In the genomic region with DNA sequence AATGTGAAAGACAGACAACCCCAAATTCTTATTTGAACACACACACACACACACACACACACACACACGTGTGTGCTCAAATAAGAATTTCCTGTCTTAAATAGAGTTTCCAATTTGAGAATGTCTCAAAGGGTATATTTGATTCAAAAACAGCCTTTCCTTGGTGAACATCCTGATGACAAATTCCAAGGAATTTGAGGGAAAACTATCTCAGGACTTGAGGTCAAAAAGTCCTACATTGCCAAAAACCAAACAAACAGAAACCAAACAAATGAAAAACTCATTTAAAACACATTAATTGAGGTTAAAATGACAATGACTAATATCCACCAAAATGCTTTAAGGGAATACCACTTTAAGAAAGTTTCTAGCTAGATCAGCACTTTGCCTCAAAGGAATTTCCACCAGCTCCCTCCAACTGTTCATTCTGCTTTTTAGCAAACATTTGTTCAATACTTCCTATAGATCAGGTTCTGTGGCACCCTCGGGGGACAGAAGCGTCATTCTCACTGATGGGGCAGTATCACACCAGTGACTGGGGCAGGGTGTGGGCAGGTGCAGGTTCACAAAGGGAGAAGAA, we compare ENCODE assay signal across 22 cellular contexts.
A peak's percentile ranks its signal among the peaks of the same experiment; 100 is the strongest.
DNase-seq lines count a peak whose midpoint lies in the region; ATAC-seq and TF ChIP-seq lines count a peak whose summit lies in the region.
"Had no signal": no experiment of that assay in that cellular context is flagged by ENCODE, and none has a peak within 500 bp of the region (broad histone marks: within the 10 kb centered on the region; RNA-seq: fewer than 3 reads in every experiment).

No MANE protein-coding gene starts in this region.

- no peak overlapping the region for H3K4me3 Mint-ChIP-seq in chondrocyte (ENCODE audit: unreplicated experiment)
- H3K4me3 Mint-ChIP-seq in stimulated activated memory B cell treated with anti-CD40 and anti-IgM and Interleukin-4, amounts not matched to agents 10 μg/mL and 1 μg/mL and 100 μg/mL, for 72 hours = no peak overlapping the region
- H3K4me3 Mint-ChIP-seq: B cell had no signal

- no peak overlapping the region for H2AK9ac ChIP-seq in IMR-90 (replicated peaks; ENCODE audit: low read depth, low read length, poor library complexity)

- peak overlapping the region; percentile 48 for H2BK120ac ChIP-seq in IMR-90 (ENCODE audit: low read depth, low read length)

- H3K9me3 ChIP-seq in IMR-90 (ENCODE audit: control insufficient read depth, insufficient read depth, low read length) = no peaks in the 10 kb centered on the region
- H3K9me3 ChIP-seq in osteoblast (ENCODE audit: low read depth, low read length) = no peaks in the 10 kb centered on the region
- H3K9me3 ChIP-seq: left lung, neutrophil, spleen, stomach, upper lobe of right lung had no signal

- no peaks in the 10 kb centered on the region for H3K27me3 Mint-ChIP-seq in chondrocyte (ENCODE audit: low read depth)
- H3K27me3 Mint-ChIP-seq in stimulated activated memory B cell treated with anti-CD40 and anti-IgM and Interleukin-4, amounts not matched to agents 10 μg/mL and 1 μg/mL and 100 μg/mL, for 72 hours = no peaks in the 10 kb centered on the region
- H3K27me3 Mint-ChIP-seq: B cell had no signal

- peaks cover 56% of the 10 kb centered on the region for H3K4me1 Mint-ChIP-seq in chondrocyte (ENCODE audit: low read depth)
- peaks cover 35% of the 10 kb centered on the region for H3K4me1 Mint-ChIP-seq in stimulated activated memory B cell treated with anti-CD40 and anti-IgM and Interleukin-4, amounts not matched to agents 10 μg/mL and 1 μg/mL and 100 μg/mL, for 72 hours

- H2BK20ac ChIP-seq in IMR-90 (ENCODE audit: low read depth, low read length) = peak overlapping the region; percentile 75

- TF ChIP-seq CTCF in IMR-90 (conservative IDR thresholded peaks at IDR 0.05; ENCODE audit: low read depth, low read length) (no peak), chondrocyte (IDR thresholded peaks at IDR 0.05) (no peak), osteoblast (IDR thresholded peaks at IDR 0.05; ENCODE audit: extremely low read depth, low read depth, low read length) (no peak)

- CTCF ChIA-PET in IMR-90 (lab: Yijun Ruan, JAX) = interaction anchor here (0.7 kb wide), 1 partner anchor 391 kb away, joined by 3 read pairs; no protein-coding TSS in a partner anchor

- dilution Hi-C loops in IMR-90 (cut with HindIII; ENCODE audit: low sequenced_read_pairs, unreplicated experiment) = no loop called here

- no peaks in the 10 kb centered on the region for H3K79me1 ChIP-seq in IMR-90 (ENCODE audit: low read depth in 1 of 2, low read length in 2 of 2)

- no peaks in the 10 kb centered on the region for H3K36me3 ChIP-seq in IMR-90 (ENCODE audit: control insufficient read depth, insufficient read depth, low read length)
- no peaks in the 10 kb centered on the region for H3K36me3 ChIP-seq in osteoblast (ENCODE audit: insufficient read depth, low read length)
- H3K36me3 ChIP-seq: left lung, neutrophil, spleen, stomach, upper lobe of right lung had no signal

- no TSS peak for BruUV-seq in IMR-90 (replicated peaks; lab: Mats Ljungman, UMichigan)

- no peak overlapping the region for H3K4me3 ChIP-seq in IMR-90 (ENCODE audit: insufficient read depth, low read depth, low read length)
- H3K4me3 ChIP-seq in osteoblast (ENCODE audit: insufficient read depth, low read length) = no peak overlapping the region
- H3K4me3 ChIP-seq: left lung, spleen, stomach, upper lobe of right lung had no signal

- no peak overlapping the region for H2BK5ac ChIP-seq in IMR-90 (ENCODE audit: low read depth, low read length, poor library complexity, severe bottlenecking)

- peak overlapping the region; percentile 49 for H3K27ac Mint-ChIP-seq in chondrocyte (ENCODE audit: unreplicated experiment)
- no peak overlapping the region for H3K27ac Mint-ChIP-seq in stimulated activated memory B cell treated with anti-CD40 and anti-IgM and Interleukin-4, amounts not matched to agents 10 μg/mL and 1 μg/mL and 100 μg/mL, for 72 hours
- H3K27ac Mint-ChIP-seq: B cell had no signal

- H3K9me3 Mint-ChIP-seq in chondrocyte (ENCODE audit: low read depth) = peaks cover 12% of the 10 kb centered on the region
- H3K9me3 Mint-ChIP-seq in stimulated activated memory B cell treated with anti-CD40 and anti-IgM and Interleukin-4, amounts not matched to agents 10 μg/mL and 1 μg/mL and 100 μg/mL, for 72 hours = no peaks in the 10 kb centered on the region

- ATAC-seq in IMR-90 (ENCODE audit: low read depth) = peak; percentile 42; the same call in 1 of the 2 replicates
- ATAC-seq in stimulated activated memory B cell treated with anti-CD40 and anti-IgM and Interleukin-4, amounts not matched to agents 10 μg/mL and 1 μg/mL and 100 μg/mL, for 72 hours = no peak
- ATAC-seq in GM19452 (IDR thresholded peaks at IDR 0.05; ENCODE audit: unreplicated experiment) = no peak
- ATAC-seq: left lung, upper lobe of right lung had no signal

- DNase-seq in EH (ENCODE audit: low read depth) (peak; percentile 88), IMR-90 (peak; percentile 57), chondrocyte (ENCODE audit: low spot score) (no peak), osteoblast (ENCODE audit: insufficient read length, low spot score, missing footprints) (peak; percentile 50)
- DNase-seq in stimulated activated CD4-positive, alpha-beta T cell treated with anti-CD3 and anti-CD28 coated beads, Interleukin-4, amount 100 ng/mL, for 1 hour = no peak
- DNase-seq: activated CD4-positive, alpha-beta T cell treated with anti-CD3 and anti-CD28 coated beads, Interleukin-2, amount 50 U/mL, for 1 hour; activated gamma-delta T cell; Calu3; caudate nucleus; effector CD8-positive, alpha-beta T cell; head of caudate nucleus; left lung; MM.1S; SHP77 treated with DMSO at 0.1 percent for 48 hours; spleen; stimulated activated CD4-positive, alpha-beta T cell treated with anti-CD3 and anti-CD28 coated beads, Interleukin-4, amount 100 ng/mL, for 4 hours; stomach; upper lobe of right lung had no signal

- peak overlapping the region; percentile 49; the same call in 1 of the 2 replicates for H4K91ac ChIP-seq in IMR-90 (ENCODE audit: insufficient read depth, low read depth, low read length)

- H4K5ac ChIP-seq in IMR-90 (ENCODE audit: low read depth, low read length) = no peak overlapping the region

- no peak overlapping the region for H3K56ac ChIP-seq in IMR-90 (ENCODE audit: extremely low read depth, insufficient read depth, low read length)

- peaks cover 12% of the 10 kb centered on the region for H3K9me1 ChIP-seq in IMR-90 (ENCODE audit: insufficient read depth, low read length)

- H2AFZ ChIP-seq in IMR-90 (replicated peaks; ENCODE audit: low read length, poor library complexity) = peak overlapping the region; percentile 25
- peak overlapping the region; percentile 36 for H2AFZ ChIP-seq in osteoblast (ENCODE audit: low read length)

- 0 out of 2 replicates have a peak overlapping the region, but pooled peaks have one; percentile 60 for H3K23ac ChIP-seq in IMR-90 (ENCODE audit: low read depth, low read length)

- no peaks in the 10 kb centered on the region for H3K79me2 ChIP-seq in osteoblast (ENCODE audit: insufficient read depth, low read length)

- peak overlapping the region; percentile 69 for H3K4ac ChIP-seq in IMR-90 (ENCODE audit: low read depth, low read length)

- peak overlapping the region; percentile 69; the same call in 2 of the 3 replicates for H2BK15ac ChIP-seq in IMR-90 (ENCODE audit: low read depth, low read length)

- no peaks in the 10 kb centered on the region for H4K20me1 ChIP-seq in IMR-90 (ENCODE audit: insufficient read depth, low read length)
- H4K20me1 ChIP-seq in osteoblast (ENCODE audit: insufficient read depth, low read length) = no peaks in the 10 kb centered on the region

- H3K9ac ChIP-seq in IMR-90 (ENCODE audit: low read depth, low read length) = no peak overlapping the region

- in situ Hi-C loops in IMR-90 (cut with MboI; ENCODE audit: low sequenced_read_pairs) = no loop called here

- H3K27me3 ChIP-seq in IMR-90 (ENCODE audit: control insufficient read depth, insufficient read depth, low read length) (no peaks in the 10 kb centered on the region; the same call in 1 of the 2 replicates), osteoblast (ENCODE audit: insufficient read depth, low read length) (no peaks in the 10 kb centered on the region)
- H3K27me3 ChIP-seq: left lung, neutrophil, spleen, stomach, upper lobe of right lung had no signal

- H4K8ac ChIP-seq in IMR-90 (ENCODE audit: low read depth in 2 of 2, low read length in 2 of 2) = peak overlapping the region in 1 of 2 experiments; percentile 28; a peak in 1 of 4 replicates

- H3K36me3 Mint-ChIP-seq in chondrocyte (ENCODE audit: low read depth) = no peaks in the 10 kb centered on the region
- H3K36me3 Mint-ChIP-seq in stimulated activated memory B cell treated with anti-CD40 and anti-IgM and Interleukin-4, amounts not matched to agents 10 μg/mL and 1 μg/mL and 100 μg/mL, for 72 hours = no peaks in the 10 kb centered on the region

- peak overlapping the region; percentile 34 for H3K14ac ChIP-seq in IMR-90 (replicated peaks; ENCODE audit: low read depth, low read length)

- H3K18ac ChIP-seq in IMR-90 (ENCODE audit: low read depth, low read length) = no peak overlapping the region

- TF ChIP-seq POLR2A in IMR-90 (IDR thresholded peaks at IDR 0.05; ENCODE audit: low read depth, low read length) = no peak

- POLR2A ChIA-PET in IMR-90 (lab: Charles Lee; ENCODE audit: unreplicated experiment) = no interaction called here

- intact Hi-C loops in IMR-90 (cut with micrococcal nuclease) = no loop called here

- TF ChIP-seq RAD21 in IMR-90 (IDR thresholded peaks at IDR 0.05; ENCODE audit: low read length) = no peak

- WGBS in IMR-90 (ENCODE audit: extremely low coverage in 2 of 2, insufficient read length in 1 of 2), 2 experiments = no CpG with 5 or more reads among the region's 3 CpGs

- H2AK5ac ChIP-seq in IMR-90 (ENCODE audit: low read depth, low read length) = peak overlapping the region; percentile 94

- no peak overlapping the region for H3K27ac ChIP-seq in IMR-90 (ENCODE audit: insufficient read depth, low read length)
- no peak overlapping the region for H3K27ac ChIP-seq in osteoblast (ENCODE audit: low read depth, low read length)
- H3K27ac ChIP-seq: left lung, neutrophil, spleen, stomach, upper lobe of right lung had no signal

- H3K4me2 ChIP-seq in IMR-90 (ENCODE audit: low read depth, low read length) (no peak overlapping the region), osteoblast (ENCODE audit: insufficient read depth, low read length) (no peak overlapping the region)

- H3K4me1 ChIP-seq in IMR-90 (ENCODE audit: control insufficient read depth, insufficient read depth, low read length) (peaks cover 7% of the 10 kb centered on the region), osteoblast (ENCODE audit: insufficient read depth, low read length) (peaks cover 13% of the 10 kb centered on the region)

TF ChIP-seq in IMR-90, 13 proteins besides CTCF, POLR2A, EP300 and RAD21 (continues in another document):
- TF ChIP-seq MAFK (IDR thresholded peaks at IDR 0.05; ENCODE audit: low read depth, low read length) = peak; percentile 49

Comparison
In these comparisons a context has a peak if more than half of its experiments do, and no peak if none do; other contexts are left out.
1. DNase-seq: peak in EH (single experiment), IMR-90 (single experiment) and osteoblast (single experiment); none in chondrocyte (single experiment) and stimulated activated CD4-positive, alpha-beta T cell treated with anti-CD3 and anti-CD28 coated beads, Interleukin-4, amount 100 ng/mL, for 1 hour (single experiment).